1 cellular context compared by ENCODE assay signal in the genomic region with DNA sequence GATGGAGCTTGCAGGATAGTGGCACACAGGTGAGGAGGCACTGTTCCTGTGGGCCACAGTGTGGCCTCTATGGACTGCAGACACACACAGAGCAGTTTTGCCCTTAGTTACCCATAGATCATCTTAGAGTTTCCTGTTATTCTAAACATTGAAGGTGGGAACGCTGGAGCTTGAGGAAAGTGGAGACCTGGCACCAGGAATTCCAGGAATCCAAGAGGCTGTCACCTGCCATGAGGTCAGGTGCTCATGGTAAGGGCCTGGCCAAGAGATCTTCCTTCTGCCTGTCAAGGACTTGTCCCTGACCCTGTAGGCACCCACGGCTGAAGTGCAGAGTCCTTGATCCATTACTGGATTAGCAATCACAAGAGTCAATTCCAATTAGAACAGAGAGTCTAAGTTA.
TF ChIP-seq lines count a peak whose summit lies in the region.

No MANE protein-coding gene starts in this region.

TF ChIP-seq in Ishikawa, 13 proteins besides CTCF, POLR2A, EP300 and RAD21 (continued from another document):
- TF ChIP-seq TEAD4 (IDR thresholded peaks at IDR 0.05) = peak; percentile 87
- TF ChIP-seq, protein P1, sequence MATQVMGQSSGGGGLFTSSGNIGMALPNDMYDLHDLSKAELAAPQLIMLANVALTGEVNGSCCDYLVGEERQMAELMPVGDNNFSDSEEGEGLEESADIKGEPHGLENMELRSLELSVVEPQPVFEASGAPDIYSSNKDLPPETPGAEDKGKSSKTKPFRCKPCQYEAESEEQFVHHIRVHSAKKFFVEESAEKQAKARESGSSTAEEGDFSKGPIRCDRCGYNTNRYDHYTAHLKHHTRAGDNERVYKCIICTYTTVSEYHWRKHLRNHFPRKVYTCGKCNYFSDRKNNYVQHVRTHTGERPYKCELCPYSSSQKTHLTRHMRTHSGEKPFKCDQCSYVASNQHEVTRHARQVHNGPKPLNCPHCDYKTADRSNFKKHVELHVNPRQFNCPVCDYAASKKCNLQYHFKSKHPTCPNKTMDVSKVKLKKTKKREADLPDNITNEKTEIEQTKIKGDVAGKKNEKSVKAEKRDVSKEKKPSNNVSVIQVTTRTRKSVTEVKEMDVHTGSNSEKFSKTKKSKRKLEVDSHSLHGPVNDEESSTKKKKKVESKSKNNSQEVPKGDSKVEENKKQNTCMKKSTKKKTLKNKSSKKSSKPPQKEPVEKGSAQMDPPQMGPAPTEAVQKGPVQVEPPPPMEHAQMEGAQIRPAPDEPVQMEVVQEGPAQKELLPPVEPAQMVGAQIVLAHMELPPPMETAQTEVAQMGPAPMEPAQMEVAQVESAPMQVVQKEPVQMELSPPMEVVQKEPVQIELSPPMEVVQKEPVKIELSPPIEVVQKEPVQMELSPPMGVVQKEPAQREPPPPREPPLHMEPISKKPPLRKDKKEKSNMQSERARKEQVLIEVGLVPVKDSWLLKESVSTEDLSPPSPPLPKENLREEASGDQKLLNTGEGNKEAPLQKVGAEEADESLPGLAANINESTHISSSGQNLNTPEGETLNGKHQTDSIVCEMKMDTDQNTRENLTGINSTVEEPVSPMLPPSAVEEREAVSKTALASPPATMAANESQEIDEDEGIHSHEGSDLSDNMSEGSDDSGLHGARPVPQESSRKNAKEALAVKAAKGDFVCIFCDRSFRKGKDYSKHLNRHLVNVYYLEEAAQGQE (IDR thresholded peaks at IDR 0.05; ENCODE audit: low read depth) = no peak
